Comparison of ENCODE assay signal across 2 cellular contexts in the genomic region with DNA sequence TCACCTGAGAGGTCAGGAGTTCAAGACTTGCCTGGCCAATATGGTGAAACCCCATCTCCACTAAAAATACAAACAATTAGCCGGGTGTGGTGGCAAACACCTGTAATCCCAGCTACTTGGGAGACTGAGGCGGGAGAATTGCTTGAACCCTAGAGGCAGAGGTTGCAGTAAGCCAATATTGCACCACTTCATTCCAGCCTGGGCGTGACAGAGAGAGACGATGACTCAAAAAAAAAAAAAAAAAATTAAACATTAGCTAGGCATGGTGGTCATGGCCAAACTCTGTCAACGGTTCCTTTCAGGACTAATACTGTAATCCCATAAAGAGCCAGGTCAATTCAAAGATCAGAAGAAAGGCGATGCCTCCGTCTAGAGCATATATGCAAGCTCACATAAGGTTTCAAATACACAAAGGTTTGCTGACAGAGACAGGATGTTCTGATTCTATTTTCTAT.
TF ChIP-seq lines count a peak whose summit lies in the region.

No MANE protein-coding gene starts in this region.

TF ChIP-seq in IMR-90, 13 proteins besides CTCF, POLR2A, EP300 and RAD21:
- TF ChIP-seq CHD1 (IDR thresholded peaks at IDR 0.05; ENCODE audit: low read depth, low read length), result no peak
- 0 out of 2 replicates have a peak, but pooled peaks have one; percentile 24 for TF ChIP-seq CEBPB (IDR thresholded peaks at IDR 0.05; ENCODE audit: low read depth, low read length)

TF ChIP-seq in GM12878, 131 proteins besides CTCF, POLR2A, EP300 and RAD21:
- TF ChIP-seq FOXM1 (IDR thresholded peaks at IDR 0.05; ENCODE audit: low read depth, low read length) (no peak), MEF2B (IDR thresholded peaks at IDR 0.05; ENCODE audit: partially characterized antibody, poor library complexity, severe bottlenecking) (no peak), ESRRA (IDR thresholded peaks at IDR 0.05; ENCODE audit: low read length) (no peak), TBL1XR1 (IDR thresholded peaks at IDR 0.05; ENCODE audit: low read depth, low read length) (no peak), LARP7 (IDR thresholded peaks at IDR 0.05) (no peak), PAX8 (IDR thresholded peaks at IDR 0.05) (no peak), NBN (IDR thresholded peaks at IDR 0.05) (no peak), BRCA1 (IDR thresholded peaks at IDR 0.05; ENCODE audit: low read depth, low read length) (no peak), ZNF217 (IDR thresholded peaks at IDR 0.05) (no peak), HDAC2 (IDR thresholded peaks at IDR 0.05) (no peak), STAT1 (conservative IDR thresholded peaks at IDR 0.05) (no peak), KDM1A (IDR thresholded peaks at IDR 0.05; ENCODE audit: borderline replicate concordance) (no peak), YBX1 (IDR thresholded peaks at IDR 0.05) (no peak), CBX5 (IDR thresholded peaks at IDR 0.05; ENCODE audit: low read depth) (no peak)
- TF ChIP-seq, protein P1, sequence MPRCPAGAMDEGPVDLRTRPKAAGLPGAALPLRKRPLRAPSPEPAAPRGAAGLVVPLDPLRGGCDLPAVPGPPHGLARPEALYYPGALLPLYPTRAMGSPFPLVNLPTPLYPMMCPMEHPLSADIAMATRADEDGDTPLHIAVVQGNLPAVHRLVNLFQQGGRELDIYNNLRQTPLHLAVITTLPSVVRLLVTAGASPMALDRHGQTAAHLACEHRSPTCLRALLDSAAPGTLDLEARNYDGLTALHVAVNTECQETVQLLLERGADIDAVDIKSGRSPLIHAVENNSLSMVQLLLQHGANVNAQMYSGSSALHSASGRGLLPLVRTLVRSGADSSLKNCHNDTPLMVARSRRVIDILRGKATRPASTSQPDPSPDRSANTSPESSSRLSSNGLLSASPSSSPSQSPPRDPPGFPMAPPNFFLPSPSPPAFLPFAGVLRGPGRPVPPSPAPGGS (IDR thresholded peaks at IDR 0.05; ENCODE audit: borderline replicate concordance, insufficient read depth, low read depth, low read length, poor library complexity, severe bottlenecking), result no peak
- TF ChIP-seq, protein P2, sequence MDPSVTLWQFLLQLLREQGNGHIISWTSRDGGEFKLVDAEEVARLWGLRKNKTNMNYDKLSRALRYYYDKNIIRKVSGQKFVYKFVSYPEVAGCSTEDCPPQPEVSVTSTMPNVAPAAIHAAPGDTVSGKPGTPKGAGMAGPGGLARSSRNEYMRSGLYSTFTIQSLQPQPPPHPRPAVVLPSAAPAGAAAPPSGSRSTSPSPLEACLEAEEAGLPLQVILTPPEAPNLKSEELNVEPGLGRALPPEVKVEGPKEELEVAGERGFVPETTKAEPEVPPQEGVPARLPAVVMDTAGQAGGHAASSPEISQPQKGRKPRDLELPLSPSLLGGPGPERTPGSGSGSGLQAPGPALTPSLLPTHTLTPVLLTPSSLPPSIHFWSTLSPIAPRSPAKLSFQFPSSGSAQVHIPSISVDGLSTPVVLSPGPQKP (IDR thresholded peaks at IDR 0.05; ENCODE audit: low read depth, low read length), result no peak
- TF ChIP-seq, protein P3, sequence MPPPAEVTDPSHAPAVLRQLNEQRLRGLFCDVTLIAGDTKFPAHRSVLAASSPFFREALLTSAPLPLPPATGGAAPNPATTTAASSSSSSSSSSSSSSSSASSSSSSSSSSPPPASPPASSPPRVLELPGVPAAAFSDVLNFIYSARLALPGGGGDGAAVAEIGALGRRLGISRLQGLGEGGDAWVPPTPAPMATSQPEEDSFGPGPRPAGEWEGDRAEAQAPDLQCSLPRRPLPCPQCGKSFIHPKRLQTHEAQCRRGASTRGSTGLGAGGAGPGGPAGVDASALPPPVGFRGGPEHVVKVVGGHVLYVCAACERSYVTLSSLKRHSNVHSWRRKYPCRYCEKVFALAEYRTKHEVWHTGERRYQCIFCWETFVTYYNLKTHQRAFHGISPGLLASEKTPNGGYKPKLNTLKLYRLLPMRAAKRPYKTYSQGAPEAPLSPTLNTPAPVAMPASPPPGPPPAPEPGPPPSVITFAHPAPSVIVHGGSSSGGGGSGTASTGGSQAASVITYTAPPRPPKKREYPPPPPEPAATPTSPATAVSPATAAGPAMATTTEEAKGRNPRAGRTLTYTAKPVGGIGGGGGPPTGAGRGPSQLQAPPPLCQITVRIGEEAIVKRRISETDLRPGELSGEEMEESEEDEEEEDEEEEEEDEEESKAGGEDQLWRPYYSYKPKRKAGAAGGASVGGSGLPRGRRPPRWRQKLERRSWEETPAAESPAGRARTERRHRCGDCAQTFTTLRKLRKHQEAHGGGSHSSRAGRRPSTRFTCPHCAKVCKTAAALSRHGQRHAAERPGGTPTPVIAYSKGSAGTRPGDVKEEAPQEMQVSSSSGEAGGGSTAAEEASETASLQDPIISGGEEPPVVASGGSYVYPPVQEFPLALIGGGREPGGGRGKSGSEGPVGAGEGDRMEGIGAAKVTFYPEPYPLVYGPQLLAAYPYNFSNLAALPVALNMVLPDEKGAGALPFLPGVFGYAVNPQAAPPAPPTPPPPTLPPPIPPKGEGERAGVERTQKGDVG (CRISPR knock-in tag; IDR thresholded peaks at IDR 0.05), result no peak
